ENCODE assay signal across 25 cellular contexts in the genomic region with DNA sequence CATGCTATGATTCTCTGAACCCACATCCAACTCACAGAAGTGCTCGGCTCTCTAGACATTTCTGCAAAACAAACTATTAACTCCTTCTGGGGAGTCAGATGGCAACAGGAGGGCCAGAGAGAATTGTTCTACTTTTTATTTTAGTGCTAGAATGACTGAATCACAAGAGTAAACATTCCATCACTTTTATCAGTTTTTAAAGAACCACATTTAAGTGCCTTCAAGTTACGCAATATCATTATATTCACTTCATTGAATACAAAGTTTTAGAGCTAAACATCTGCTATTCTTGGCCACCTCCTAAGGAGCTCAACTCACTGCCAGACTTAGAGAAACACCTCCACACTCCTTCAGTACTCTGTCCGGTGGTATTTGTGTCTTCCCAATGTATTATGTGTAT. TPM values are rescaled to one million over a fixed set of nuclear protein-coding genes. Genes with fewer than 3 reads are reported as not detected.
A peak's percentile ranks its signal among the peaks of the same experiment; 100 is the strongest.
DNase-seq lines count a peak whose midpoint lies in the region; ATAC-seq, FAIRE-seq and TF ChIP-seq lines count a peak whose summit lies in the region.
"Had no signal": no experiment of that assay in that cellular context is flagged by ENCODE, and none has a peak within 500 bp of the region (broad histone marks: within the 10 kb centered on the region; RNA-seq: fewer than 3 reads in every experiment).

No MANE protein-coding gene starts in this region.

- no peak overlapping the region for H2AK5ac ChIP-seq in H1 (ENCODE audit: low read depth, low read length)

- no peak overlapping the region for H2AFZ ChIP-seq in H1 (ENCODE audit: low read length)

- DNase-seq in HCEC 1CT (peak; percentile 23), RPMI7951 (ENCODE audit: low read depth) (peak; percentile 14), H1 (ENCODE audit: low read depth in 1 of 2, low spot score in 2 of 2) (no peak), sciatic nerve (ENCODE audit: low spot score) (no peak), UCSD-AML1 (lab: John Stamatoyannopoulos, UW; ENCODE audit: unreplicated experiment) (no peak), DMS 273 (lab: John Stamatoyannopoulos, UW; ENCODE audit: unreplicated experiment) (no peak)
- no peak for DNase-seq in activated T-cell treated with anti-CD3 and anti-CD28 coated beads, Interleukin-2, amount 50 U/mL, for 48 hours
- DNase-seq: activated CD4-positive, alpha-beta T cell treated with anti-CD3 and anti-CD28 coated beads for 48 hours; activated naive CD4-positive, alpha-beta T cell treated with anti-CD3 and anti-CD28 coated beads, Interleukin-2, amount 10 ng/mL, durations not matched to agents 7 days and 5 days; activated T-cell treated with anti-CD3 and anti-CD28 coated beads, Interleukin-2, amount 50 U/mL, for 72 hours; CD4-positive, alpha-beta memory T cell; cerebellar nuclear complex; foreskin melanocyte; NCI-H1417; NCI-H2107; NCI-H524; pancreas; stimulated activated naive CD8-positive, alpha-beta T cell treated with anti-CD3 and anti-CD28 coated beads, Interleukin-15, Interleukin-2, amounts not matched to agents 100 U/mL and 50 U/mL, for 24 hours; T-helper 17 cell; thyroid gland had no signal

- H3K79me1 ChIP-seq in H1 (ENCODE audit: low read depth, low read length): no peaks in the 10 kb centered on the region

- peaks cover 0 to 7% of the 10 kb centered on the region in 2 experiments; a peak in 2 of 4 replicates for H3K79me2 ChIP-seq in H1 (ENCODE audit: control insufficient read depth in 1 of 2, insufficient read depth in 2 of 2, low read length in 2 of 2)

- CTCF ChIA-PET in H1 (lab: Charles Lee; ENCODE audit: partially characterized antibody): interaction anchor here (1.6 kb wide), 2 partner anchors 9 to 11 kb away, joined by 6 read pairs; no protein-coding TSS in a partner anchor

- no peak for TF ChIP-seq CTCF in H1 (IDR thresholded peaks at IDR 0.05; ENCODE audit: control extremely low read depth in 1 of 3, insufficient read depth in 1 of 3, low read depth in 1 of 3, low read length in 3 of 3)

- no peak overlapping the region for H4K5ac ChIP-seq in H1 (ENCODE audit: insufficient read length, low read depth, low read length)

- H3K4me2 ChIP-seq in H1 (ENCODE audit: insufficient read depth in 1 of 2, low read depth in 2 of 2, low read length in 2 of 2): no peak overlapping the region

- H2BK120ac ChIP-seq in H1 (replicated peaks; ENCODE audit: low read depth, low read length): no peak overlapping the region

- no peak overlapping the region for H4K91ac ChIP-seq in H1 (replicated peaks; ENCODE audit: insufficient read length, low read length)

- FAIRE-seq in H1 (lab: Jason Lieb, UNC): no peak
- FAIRE-seq: GM19239, pancreas, RCC 7860 had no signal

- TF ChIP-seq RAD21 in H1 (IDR thresholded peaks at IDR 0.05 in 1 of 2, conservative IDR thresholded peaks at IDR 0.05 in 1 of 2; ENCODE audit: low read depth in 2 of 2, low read length in 2 of 2): no peak

- H3K27me3 ChIP-seq in H1 (replicated peaks in 1 of 4; ENCODE audit: control insufficient read depth in 3 of 4, extremely low read depth in 1 of 4, insufficient read depth in 3 of 4, low read length in 3 of 4): no peaks in the 10 kb centered on the region
- H3K27me3 ChIP-seq: pancreas, right atrium auricular region, thyroid gland had no signal

- no peak overlapping the region for H2BK20ac ChIP-seq in H1 (ENCODE audit: low read length)

- TF ChIP-seq POLR2A in H1 (IDR thresholded peaks at IDR 0.05; ENCODE audit: control extremely low read depth in 1 of 2, low read depth in 2 of 2, low read length in 2 of 2): no peak

- peaks cover 0 to 4% (median 0%) of the 10 kb centered on the region in 4 experiments; a peak in 2 of 8 replicates for H3K36me3 ChIP-seq in H1 (ENCODE audit: control insufficient read depth in 2 of 4, insufficient read depth in 4 of 4, low read length in 3 of 4)
- H3K36me3 ChIP-seq: pancreas, right atrium auricular region, thyroid gland had no signal

- H2BK5ac ChIP-seq in H1 (ENCODE audit: low read depth, low read length): no peak overlapping the region

- peaks cover 0 to 1% of the 10 kb centered on the region in 2 experiments for H4K20me1 ChIP-seq in H1 (replicated peaks in 1 of 2; ENCODE audit: control insufficient read depth in 1 of 2, insufficient read depth in 2 of 2, low read length in 2 of 2)

- POLR2A ChIA-PET in H1 (lab: Charles Lee; ENCODE audit: partially characterized antibody): interaction anchor here (1.1 kb wide), 1 partner anchor 16 kb away, joined by 3 read pairs; no protein-coding TSS in a partner anchor

- WGBS in H1 (ENCODE audit: extremely low coverage in 1 of 2, insufficient coverage in 1 of 2, insufficient read length in 1 of 2, insufficient replicate concordance in 2 of 2, low coverage in 1 of 2, low lambda C conversion rate in 2 of 2, missing lambda C conversion rate in 1 of 2), 2 experiments: 65% methylated on average over 3 of the region's 3 CpGs; no CpG with 5 or more reads in 1 of the 2 experiments

- no peaks in the 10 kb centered on the region for H3K23me2 ChIP-seq in H1 (ENCODE audit: low read depth, low read length)

- ATAC-seq in sciatic nerve: peak; percentile 26
- ATAC-seq: activated T-cell treated with anti-CD3 and anti-CD28 coated beads, Interleukin-2, amount 50 U/mL, for 72 hours; natural killer cell treated with Interleukin-12 subunit alpha and Interleukin-12 subunit beta and Interleukin-15 and Interleukin-18, amount 100 ng/mL, for 72 hours; pancreas; stimulated activated naive CD8-positive, alpha-beta T cell treated with anti-CD3 and anti-CD28 coated beads, Interleukin-15, Interleukin-2, amounts not matched to agents 100 U/mL and 50 U/mL, for 24 hours; T-helper 17 cell had no signal

- TF ChIP-seq EP300 in H1 (IDR thresholded peaks at IDR 0.05; ENCODE audit: borderline replicate concordance in 1 of 2, low read depth in 2 of 2, low read length in 2 of 2): no peak

- no peak overlapping the region for H3K23ac ChIP-seq in H1 (ENCODE audit: insufficient read length)

- H3K4me3 ChIP-seq in H1 (ENCODE audit: extremely low read depth in 1 of 4, insufficient read depth in 2 of 4, low read depth in 3 of 4, low read length in 4 of 4): no peak overlapping the region
- H3K4me3 ChIP-seq: pancreas, right atrium auricular region, SK-N-MC, thyroid gland had no signal

- H3K9me3 ChIP-seq in H1 (ENCODE audit: insufficient read depth in 2 of 2, low read depth in 1 of 2, low read length in 1 of 2): no peaks in the 10 kb centered on the region
- H3K9me3 ChIP-seq: pancreas, right atrium auricular region, thyroid gland had no signal

- H2BK12ac ChIP-seq in H1 (ENCODE audit: low read depth, low read length): no peak overlapping the region

- no peak overlapping the region for H3K56ac ChIP-seq in H1 (replicated peaks; ENCODE audit: insufficient read length, low read depth, low read length)

- no peak overlapping the region for H2BK15ac ChIP-seq in H1 (ENCODE audit: low read length)

- H3K14ac ChIP-seq in H1 (ENCODE audit: insufficient read length): no peak overlapping the region

- intact Hi-C loops in sciatic nerve (cut with DNase I): no loop called here

- H3K27ac ChIP-seq in H1 (ENCODE audit: low read depth, low read length): no peak overlapping the region
- H3K27ac ChIP-seq: pancreas, right atrium auricular region, SK-N-MC, thyroid gland had no signal

- no peak overlapping the region for H3K9ac ChIP-seq in H1 (replicated peaks in 1 of 4; ENCODE audit: extremely low read depth in 1 of 4, low read depth in 3 of 4, low read length in 3 of 4)

- no peak overlapping the region for H3K4ac ChIP-seq in H1 (replicated peaks; ENCODE audit: insufficient read length, low read depth, low read length)

- no peak overlapping the region for H3K18ac ChIP-seq in H1 (ENCODE audit: extremely low read depth, low read length)

- peaks cover 0 to 7% (median 2%) of the 10 kb centered on the region in 4 experiments; a peak in 1 of 7 replicates for H3K4me1 ChIP-seq in H1 (replicated peaks in 1 of 4; ENCODE audit: control insufficient read depth in 3 of 4, insufficient read depth in 4 of 4, low read length in 3 of 4)
- H3K4me1 ChIP-seq: pancreas, right atrium auricular region, thyroid gland had no signal

- H4K8ac ChIP-seq in H1 (ENCODE audit: extremely low read depth, insufficient read depth, low read length): no peak overlapping the region

TF ChIP-seq in H1, 55 proteins besides CTCF, POLR2A, EP300 and RAD21:
- TF ChIP-seq BACH1 (IDR thresholded peaks at IDR 0.05; ENCODE audit: low read length): no peak
- TF ChIP-seq EGR1 (IDR thresholded peaks at IDR 0.05; ENCODE audit: borderline replicate concordance, low read depth, low read length): no peak
- TF ChIP-seq CEBPB (IDR thresholded peaks at IDR 0.05; ENCODE audit: low read depth, low read length): peak; percentile 79
- no peak for TF ChIP-seq CHD1 (IDR thresholded peaks at IDR 0.05; ENCODE audit: low read depth, low read length)
- TF ChIP-seq FOSL1 (IDR thresholded peaks at IDR 0.05; ENCODE audit: insufficient read depth, low read depth, low read length): no peak

RNA-seq across cellular contexts. Expression of gene B4GALT6, which starts 22.4 kb away (rescaled TPM):
- total RNA-seq in RPMI7951 (2014; rRNA removed; shearing (Covaris generic)): 2.4 and 2.8 TPM in 2 replicates
- total RNA-seq in H1 (2021; fragmentation: NEBNext Ultra II Directional; extraction: Animal tissue kit (Norgen Biotek cat#: 25700)): 37.9 and 41.5 TPM in 2 replicates
- 4.3 and 6.3 TPM in 2 replicates for polyA plus RNA-seq in H1 (2011; rRNA removed)
- polyA plus RNA-seq in H1 (2011; cell fraction: cytosol; rRNA removed): 6.1 TPM
- polyA plus RNA-seq in H1 (2011; cell fraction: nucleus; rRNA removed): 13.3 TPM
- polyA plus RNA-seq in H1 (2012, experiment 1 of 2): 9.5 to 17.6 TPM (median 13.1 TPM) in 4 replicates
- 1.9 TPM for polyA plus RNA-seq in H1 (2012, experiment 2 of 2)
- polyA plus RNA-seq in H1 (2013, experiment 1 of 2): 42.4 TPM
- polyA plus RNA-seq in H1 (2013, experiment 2 of 2): 41.4 TPM
- 17.3 and 20.4 TPM in 2 replicates for polyA minus RNA-seq in H1 (2011; rRNA and poly(A)+ RNA removed)
- polyA minus RNA-seq in H1 (2011; cell fraction: cytosol; rRNA and poly(A)+ RNA removed): 13.8 TPM
- 32.3 TPM for polyA minus RNA-seq in H1 (2011; cell fraction: nucleus; rRNA and poly(A)+ RNA removed)
- 6.4 TPM for total RNA-seq in sciatic nerve
- polyA plus RNA-seq: CD4-positive, alpha-beta memory T cell had no signal

Comparison
In these comparisons a context has a peak if more than half of its experiments do, and no peak if none do; other contexts are left out.
1. DNase-seq: peak in HCEC 1CT (single experiment) and RPMI7951 (single experiment); none in H1 (0 of 2), sciatic nerve (single experiment), activated T-cell treated with anti-CD3 and anti-CD28 coated beads, Interleukin-2, amount 50 U/mL, for 48 hours (0 of 2), UCSD-AML1 (single experiment) and DMS 273 (single experiment).